Comparison of ENCODE assay signal across 19 cellular contexts in genomic region chr11:68936676-68937620, GRCh38. TPM values are rescaled to one million over a fixed set of nuclear protein-coding genes. Genes with fewer than 3 reads are reported as not detected.
DNase-seq lines count a peak whose midpoint lies in the region; ATAC-seq and TF ChIP-seq lines count a peak whose summit lies in the region.
"Had no signal": no experiment of that assay in that cellular context is flagged by ENCODE, and none has a peak within 500 bp of the region (broad histone marks: within the 10 kb centered on the region; RNA-seq: fewer than 3 reads in every experiment).

No MANE protein-coding gene starts in this region.

- peaks cover 10% of the 10 kb centered on the region for H3K36me3 Mint-ChIP-seq in chondrocyte (ENCODE audit: low read depth)
- peaks cover 32 to 54% of the 10 kb centered on the region in 2 donors for H3K36me3 Mint-ChIP-seq in stimulated activated naive B cell treated with anti-CD40 and anti-IgM and Interleukin-4, amounts not matched to agents 10 μg/mL and 1 μg/mL and 100 μg/mL, for 72 hours

- no peaks in the 10 kb centered on the region for H3K9me3 ChIP-seq in heart right ventricle
- H3K9me3 ChIP-seq in lower lobe of right lung, result no peaks in the 10 kb centered on the region
- H3K9me3 ChIP-seq in ovary, result no peaks in the 10 kb centered on the region
- H3K9me3 ChIP-seq: HAP-1 had no signal

- H3K27me3 Mint-ChIP-seq in chondrocyte (ENCODE audit: low read depth), result no peaks in the 10 kb centered on the region
- no peaks in the 10 kb centered on the region for H3K27me3 Mint-ChIP-seq in stimulated activated naive B cell treated with anti-CD40 and anti-IgM and Interleukin-4, amounts not matched to agents 10 μg/mL and 1 μg/mL and 100 μg/mL, for 72 hours

- ATAC-seq in Right ventricle myocardium inferior (no peak), heart right ventricle (no peak), lower lobe of right lung (no peak)
- ATAC-seq in stimulated activated naive B cell treated with anti-CD40 and anti-IgM and Interleukin-4, amounts not matched to agents 10 μg/mL and 1 μg/mL and 100 μg/mL, for 72 hours (replicated peaks), result no peak
- ATAC-seq: CD8-positive, alpha-beta T cell had no signal

- DNase-seq in Right ventricle myocardium inferior (ENCODE audit: missing footprints) (peak; percentile 34), heart right ventricle (no peak), chondrocyte (ENCODE audit: low spot score) (peak; percentile 74), lower lobe of right lung (peak; percentile 37), inferior parietal cortex (ENCODE audit: extremely low spot score) (no peak), T-helper 1 cell (no peak), ovary (no peak)
- no peak for DNase-seq in stimulated activated naive B cell treated with anti-CD40 and anti-IgM and Interleukin-4, amounts not matched to agents 10 μg/mL and 1 μg/mL and 100 μg/mL, for 72 hours
- DNase-seq: CD8-positive, alpha-beta T cell; COR-L47; DND-41; GDM1; GM23248 had no signal

- TF ChIP-seq POLR2A in ovary (IDR thresholded peaks at IDR 0.05), result no peak

- intact Hi-C loops in Right ventricle myocardium inferior (cut with DNase I) (no loop called here), heart right ventricle (cut with DNase I) (loop anchor here in 2 of 10 donors (10.0 kb wide), 1 partner anchor 148 kb away; no protein-coding TSS in a partner anchor), lower lobe of right lung (cut with DNase I) (no loop called here), ovary (cut with DNase I) (loop anchor here in 1 of 4 donors (10.0 kb wide), 1 partner anchor 688 kb away; no protein-coding TSS in a partner anchor)

- H3K36me3 ChIP-seq in heart right ventricle, result peaks cover 0 to 92% (median 43%) of the 10 kb centered on the region in 9 donors
- H3K36me3 ChIP-seq in lower lobe of right lung, result peaks cover 81% of the 10 kb centered on the region
- H3K36me3 ChIP-seq in ovary, result no peaks in the 10 kb centered on the region

- H3K27me3 ChIP-seq in heart right ventricle, result no peaks in the 10 kb centered on the region
- no peaks in the 10 kb centered on the region for H3K27me3 ChIP-seq in lower lobe of right lung (ENCODE audit: low read depth)
- H3K27me3 ChIP-seq in ovary, result no peaks in the 10 kb centered on the region

- no peak for TF ChIP-seq EP300 in ovary (IDR thresholded peaks at IDR 0.05)

- H3K4me3 ChIP-seq in heart right ventricle, result no peak overlapping the region
- no peak overlapping the region for H3K4me3 ChIP-seq in lower lobe of right lung
- H3K4me3 ChIP-seq in ovary, result no peak overlapping the region
- H3K4me3 ChIP-seq: GM23248, HAP-1 had no signal

- WGBS in heart right ventricle, 2 donors, result 92 to 93% methylated on average over 29 of the region's 29 CpGs
- WGBS in ovary, 3 donors, result 89 to 93% (median 92%) methylated on average over 29 of the region's 29 CpGs

- peaks cover 2% of the 10 kb centered on the region for H3K4me1 Mint-ChIP-seq in chondrocyte (ENCODE audit: low read depth)
- peaks cover 0 to 5% of the 10 kb centered on the region in 2 donors for H3K4me1 Mint-ChIP-seq in stimulated activated naive B cell treated with anti-CD40 and anti-IgM and Interleukin-4, amounts not matched to agents 10 μg/mL and 1 μg/mL and 100 μg/mL, for 72 hours
- H3K4me1 Mint-ChIP-seq: CD14-positive monocyte had no signal

- no peak for TF ChIP-seq CTCF in heart right ventricle (IDR thresholded peaks at IDR 0.05)
- no peak for TF ChIP-seq CTCF in chondrocyte (IDR thresholded peaks at IDR 0.05)
- no peak for TF ChIP-seq CTCF in lower lobe of right lung (IDR thresholded peaks at IDR 0.05)
- TF ChIP-seq CTCF in ovary (IDR thresholded peaks at IDR 0.05), result no peak

- H3K27ac Mint-ChIP-seq in chondrocyte (ENCODE audit: unreplicated experiment), result no peak overlapping the region
- H3K27ac Mint-ChIP-seq in stimulated activated naive B cell treated with anti-CD40 and anti-IgM and Interleukin-4, amounts not matched to agents 10 μg/mL and 1 μg/mL and 100 μg/mL, for 72 hours, result peak overlapping the region; percentile 62
- H3K27ac Mint-ChIP-seq: CD14-positive monocyte; CD8-positive, alpha-beta T cell had no signal

- no peak overlapping the region for H3K27ac ChIP-seq in heart right ventricle
- H3K27ac ChIP-seq in lower lobe of right lung, result no peak overlapping the region
- H3K27ac ChIP-seq in ovary, result no peak overlapping the region
- H3K27ac ChIP-seq: 22Rv1, GM23248, HL-60 had no signal

- H3K4me1 ChIP-seq in heart right ventricle, result no peaks in the 10 kb centered on the region
- H3K4me1 ChIP-seq in lower lobe of right lung, result no peaks in the 10 kb centered on the region
- no peaks in the 10 kb centered on the region for H3K4me1 ChIP-seq in ovary (ENCODE audit: insufficient read depth)
- H3K4me1 ChIP-seq: HAP-1 had no signal

- H3K9me3 Mint-ChIP-seq in chondrocyte (ENCODE audit: low read depth), result no peaks in the 10 kb centered on the region
- H3K9me3 Mint-ChIP-seq in stimulated activated naive B cell treated with anti-CD40 and anti-IgM and Interleukin-4, amounts not matched to agents 10 μg/mL and 1 μg/mL and 100 μg/mL, for 72 hours, result no peaks in the 10 kb centered on the region
- H3K9me3 Mint-ChIP-seq: CD14-positive monocyte; CD8-positive, alpha-beta T cell had no signal

- no peak overlapping the region for H3K4me3 Mint-ChIP-seq in chondrocyte (ENCODE audit: unreplicated experiment)
- no peak overlapping the region for H3K4me3 Mint-ChIP-seq in stimulated activated naive B cell treated with anti-CD40 and anti-IgM and Interleukin-4, amounts not matched to agents 10 μg/mL and 1 μg/mL and 100 μg/mL, for 72 hours
- H3K4me3 Mint-ChIP-seq: CD14-positive monocyte; CD8-positive, alpha-beta T cell had no signal

RNA-seq across cellular contexts. Expression of gene IGHMBP2, which starts 33.3 kb away (rescaled TPM):
- total RNA-seq in Right ventricle myocardium inferior (13.8 TPM), heart right ventricle (10 to 100 TPM in 8 of 10 donors, 1 to 10 TPM in 2; 9.0 to 17.7 (median 12.1) TPM), chondrocyte (17.4 to 21.4 TPM (median 18.1 TPM) in 3 replicates), lower lobe of right lung (18.8 TPM), ovary (10 to 100 TPM in 6 of 7 donors, 1 to 10 TPM in 1; 8.3 to 18.9 (median 16.2) TPM)
- polyA plus RNA-seq in heart right ventricle (10 to 100 TPM in 1 of 2 donors, 1 to 10 TPM in 1; 9.1 to 24.3 TPM), ovary (10 to 100 TPM; 13.7 to 14.1 TPM)

RNA-seq across cellular contexts. Expression of gene MRPL21, which starts 33.3 kb away (rescaled TPM):
- total RNA-seq in Right ventricle myocardium inferior (120 TPM), heart right ventricle (100 to 1,000 TPM in 4 of 10 donors, 10 to 100 TPM in 6; 63.2 to 138 (median 96.7) TPM), chondrocyte (31.5 to 41.4 TPM (median 36.9 TPM) in 3 replicates), lower lobe of right lung (32.9 TPM), ovary (10 to 100 TPM; 40.3 to 70.7 (median 51.9) TPM)
- polyA plus RNA-seq in heart right ventricle (100 to 1,000 TPM; 139 to 186 TPM), ovary (10 to 100 TPM; 64.0 to 74.7 TPM)

RNA-seq across cellular contexts. Expression of gene MRGPRD, which starts 43.8 kb away (rescaled TPM):
- total RNA-seq in Right ventricle myocardium inferior (not detected), heart right ventricle (not detected), chondrocyte (not detected in 3 replicates), lower lobe of right lung (not detected), ovary (not detected)
- polyA plus RNA-seq in heart right ventricle (not detected), ovary (not detected)
- total RNA-seq: A673; CD8-positive, alpha-beta T cell; GM23248 had no signal
- polyA plus RNA-seq: BJ, CD14-positive monocyte, GM23248 had no signal

Comparison
In these comparisons a context has a peak if more than half of its experiments do, and no peak if none do; other contexts are left out.
1. DNase-seq: peak in Right ventricle myocardium inferior (single experiment), chondrocyte (single experiment) and lower lobe of right lung (single experiment); none in heart right ventricle (0 of 2), stimulated activated naive B cell treated with anti-CD40 and anti-IgM and Interleukin-4, amounts not matched to agents 10 μg/mL and 1 μg/mL and 100 μg/mL, for 72 hours (single experiment), inferior parietal cortex (single experiment), T-helper 1 cell (0 of 5) and ovary (0 of 5).